ENCODE assay signal across 8 cellular contexts in genomic region chr22:46578251-46578823, GRCh38. TPM values are rescaled to one million over a fixed set of nuclear protein-coding genes. Genes with fewer than 3 reads are reported as not detected.
DNase-seq lines count a peak whose midpoint lies in the region; ATAC-seq lines count a peak whose summit lies in the region.

No MANE protein-coding gene starts in this region.

- no peaks in the 10 kb centered on the region for H3K36me3 ChIP-seq in ACC112 (ENCODE audit: insufficient read depth, low read length)
- H3K36me3 ChIP-seq in Karpas-422 (ENCODE audit: insufficient read depth, low read length): no peaks in the 10 kb centered on the region

- H4K20me1 ChIP-seq in Karpas-422 (ENCODE audit: insufficient read depth, low read depth, low read length): peaks cover 26% of the 10 kb centered on the region; the same call in 1 of the 2 replicates

- H3K27ac Mint-ChIP-seq in dendritic cell treated with granulocyte-macrophage colony-stimulating factor and Interleukin-4, amounts not matched to agents 40 ng/mL and 50 ng/mL, for 4 days: peak overlapping the region; percentile 92
- peak overlapping the region in 4 of 6 donors; percentile 77 to 93 (median 84) for H3K27ac Mint-ChIP-seq in naive B cell

- no peaks in the 10 kb centered on the region for H3K9me3 ChIP-seq in Karpas-422 (ENCODE audit: low read length)

- no peaks in the 10 kb centered on the region for H3K9me2 ChIP-seq in Karpas-422 (replicated peaks; ENCODE audit: insufficient read depth, low read length)

- DNase-seq in Karpas-422: no peak
- DNase-seq in naive B cell: no peak
- no peak for DNase-seq in kidney glomerular epithelial cell (lab: John Stamatoyannopoulos, UW)
- DNase-seq in amniotic stem cell (lab: John Stamatoyannopoulos, UW): no peak
- DNase-seq in islet precursor cell: no peak

- H3K4me1 Mint-ChIP-seq in dendritic cell treated with granulocyte-macrophage colony-stimulating factor and Interleukin-4, amounts not matched to agents 40 ng/mL and 50 ng/mL, for 4 days (ENCODE audit: low read depth): peaks cover 87% of the 10 kb centered on the region
- peaks cover 65 to 74% (median 72%) of the 10 kb centered on the region in 3 donors for H3K4me1 Mint-ChIP-seq in naive B cell

- H2AFZ ChIP-seq in ACC112 (ENCODE audit: low read length, unreplicated experiment) (no peak overlapping the region), Karpas-422 (ENCODE audit: low read length) (no peak overlapping the region)

- H3K4me1 ChIP-seq in ACC112 (ENCODE audit: control insufficient read depth, insufficient read depth, low read length, unreplicated experiment): peaks cover 6% of the 10 kb centered on the region
- peaks cover 35% of the 10 kb centered on the region for H3K4me1 ChIP-seq in Karpas-422 (ENCODE audit: low read length)

- H3K4me3 Mint-ChIP-seq in dendritic cell treated with granulocyte-macrophage colony-stimulating factor and Interleukin-4, amounts not matched to agents 40 ng/mL and 50 ng/mL, for 4 days: peak overlapping the region; percentile 96
- peak overlapping the region; percentile 83 to 96 (median 94) for H3K4me3 Mint-ChIP-seq in naive B cell

- peak overlapping the region; percentile 54 for H3K4me2 ChIP-seq in Karpas-422 (ENCODE audit: low read depth, low read length, poor library complexity, severe bottlenecking)

- intact Hi-C loops in dendritic cell treated with granulocyte-macrophage colony-stimulating factor and Interleukin-4, amounts not matched to agents 40 ng/mL and 50 ng/mL, for 4 days (cut with micrococcal nuclease): loop anchor here (5.0 kb wide), 1 partner anchor 94 kb away; no protein-coding TSS in a partner anchor

- peaks cover 9% of the 10 kb centered on the region for H3K27me3 Mint-ChIP-seq in dendritic cell treated with granulocyte-macrophage colony-stimulating factor and Interleukin-4, amounts not matched to agents 40 ng/mL and 50 ng/mL, for 4 days
- no peaks in the 10 kb centered on the region for H3K27me3 Mint-ChIP-seq in naive B cell

- H3K9ac ChIP-seq in Karpas-422 (ENCODE audit: low read length): peak overlapping the region; percentile 62

- peaks cover 36% of the 10 kb centered on the region for H3K36me3 Mint-ChIP-seq in dendritic cell treated with granulocyte-macrophage colony-stimulating factor and Interleukin-4, amounts not matched to agents 40 ng/mL and 50 ng/mL, for 4 days (ENCODE audit: low read depth)
- H3K36me3 Mint-ChIP-seq in naive B cell: no peaks in the 10 kb centered on the region

- H3K27me3 ChIP-seq in ACC112 (ENCODE audit: insufficient read depth, low read length): no peaks in the 10 kb centered on the region
- H3K27me3 ChIP-seq in Karpas-422 (ENCODE audit: low read length): no peaks in the 10 kb centered on the region

- no peaks in the 10 kb centered on the region for H3K79me2 ChIP-seq in ACC112 (ENCODE audit: control insufficient read depth, insufficient read depth, low read length, unreplicated experiment)
- no peaks in the 10 kb centered on the region for H3K79me2 ChIP-seq in Karpas-422 (ENCODE audit: low read length)

- H3K27ac ChIP-seq in ACC112 (ENCODE audit: low read depth, low read length) (no peak overlapping the region), Karpas-422 (ENCODE audit: low read length) (no peak overlapping the region)

- H3K4me3 ChIP-seq in ACC112 (ENCODE audit: low read depth, low read length) (peak overlapping the region; percentile 74), Karpas-422 (ENCODE audit: low read length) (peak overlapping the region; percentile 60; the same call in 1 of the 2 replicates)

- no peaks in the 10 kb centered on the region for H3K9me3 Mint-ChIP-seq in dendritic cell treated with granulocyte-macrophage colony-stimulating factor and Interleukin-4, amounts not matched to agents 40 ng/mL and 50 ng/mL, for 4 days
- H3K9me3 Mint-ChIP-seq in naive B cell: no peaks in the 10 kb centered on the region

- ATAC-seq in naive B cell (ENCODE audit: low read depth in 2 of 2): no peak
- no peak for ATAC-seq in HG02610 (IDR thresholded peaks at IDR 0.05; ENCODE audit: unreplicated experiment)

RNA-seq across cellular contexts. Expression of gene CELSR1, which starts 40.9 kb away (rescaled TPM):
- total RNA-seq in Karpas-422 (2014; rRNA removed; shearing (Covaris generic); ENCODE audit: low replicate concordance): 0.11 and 0.51 TPM in 2 replicates
- polyA plus RNA-seq in naive B cell (ENCODE audit: low read depth in 6 of 6): 1 to 10 TPM in 5 of 6 donors, under 1 TPM in 1; 0.94 to 3.9 (median 2.1) TPM

RNA-seq across cellular contexts. Expression of gene GRAMD4, which starts 41.8 kb away (rescaled TPM):
- 29.0 and 43.1 TPM in 2 replicates for total RNA-seq in Karpas-422 (2014; rRNA removed; shearing (Covaris generic); ENCODE audit: low replicate concordance)
- polyA plus RNA-seq in naive B cell (ENCODE audit: low read depth in 6 of 6): 10 to 100 TPM in 1 of 6 donors, 1 to 10 TPM in 5; 4.0 to 12.5 (median 6.9) TPM
